Comparison of ENCODE assay signal across 10 cellular contexts in the genomic region with DNA sequence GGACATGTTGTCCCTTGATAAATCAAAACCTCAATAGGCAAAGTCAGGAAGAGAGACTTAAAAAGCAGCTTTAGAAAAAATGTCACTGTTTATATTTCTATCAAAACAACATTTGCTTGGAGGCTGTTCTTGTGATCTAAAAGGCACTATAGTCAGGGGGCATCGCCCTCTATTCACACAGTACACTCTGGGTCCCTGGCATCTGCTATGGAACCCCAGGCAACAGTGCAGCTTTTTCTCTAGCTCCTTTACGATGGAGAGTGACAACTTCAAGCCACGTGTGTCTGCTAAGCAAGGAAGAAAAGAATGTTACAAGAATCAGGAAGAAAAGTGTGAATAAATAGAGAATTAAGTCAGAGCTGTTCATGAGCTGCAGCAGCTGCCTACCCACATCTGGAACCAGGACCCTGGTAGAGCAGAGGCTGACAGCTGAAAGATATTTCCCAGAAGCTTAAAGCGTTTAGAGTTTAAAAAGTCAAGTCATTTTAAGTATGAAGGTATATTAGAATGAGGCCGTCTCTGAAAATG. TPM values are rescaled to one million over a fixed set of nuclear protein-coding genes. Genes with fewer than 3 reads are reported as not detected.
A peak's percentile ranks its signal among the peaks of the same experiment; 100 is the strongest.
DNase-seq lines count a peak whose midpoint lies in the region; ATAC-seq and TF ChIP-seq lines count a peak whose summit lies in the region.
"Had no signal": no experiment of that assay in that cellular context is flagged by ENCODE, and none has a peak within 500 bp of the region (broad histone marks: within the 10 kb centered on the region; RNA-seq: fewer than 3 reads in every experiment).

No MANE protein-coding gene starts in this region.

- H3K4me2 ChIP-seq in OCI-LY7 (ENCODE audit: low read length), result no peak overlapping the region

- no peak overlapping the region for H2AFZ ChIP-seq in OCI-LY7 (ENCODE audit: low read length)

- CTCF ChIA-PET in OCI-LY7 (lab: Charles Lee; ENCODE audit: unreplicated experiment), result no interaction called here

- WGBS in suprapubic skin, result 32% methylated on average over 5 of the region's 5 CpGs

- H3K4me1 ChIP-seq in colonic mucosa, result peaks cover 8% of the 10 kb centered on the region
- peaks cover 54% of the 10 kb centered on the region for H3K4me1 ChIP-seq in lower lobe of right lung
- H3K4me1 ChIP-seq in suprapubic skin, result peaks cover 93% of the 10 kb centered on the region
- no peaks in the 10 kb centered on the region for H3K4me1 ChIP-seq in OCI-LY7 (ENCODE audit: insufficient read depth, low read length, poor library complexity, severe bottlenecking)

- H3K9me3 ChIP-seq in colonic mucosa (no peaks in the 10 kb centered on the region), lower lobe of right lung (no peaks in the 10 kb centered on the region), suprapubic skin (no peaks in the 10 kb centered on the region), OCI-LY7 (ENCODE audit: low read length) (no peaks in the 10 kb centered on the region)

- H3K36me3 ChIP-seq in colonic mucosa (no peaks in the 10 kb centered on the region), lower lobe of right lung (peaks cover 5% of the 10 kb centered on the region), suprapubic skin (peaks cover 32% of the 10 kb centered on the region), OCI-LY7 (ENCODE audit: insufficient read depth, low read length) (no peaks in the 10 kb centered on the region)

- H4K20me1 ChIP-seq in OCI-LY7 (ENCODE audit: insufficient read depth, low read length), result no peaks in the 10 kb centered on the region

- H3K27ac ChIP-seq in colonic mucosa (peak overlapping the region; percentile 86), lower lobe of right lung (peak overlapping the region; percentile 50), suprapubic skin (peak overlapping the region; percentile 63), OCI-LY7 (ENCODE audit: low read depth, low read length, poor library complexity, severe bottlenecking) (no peak overlapping the region)

- POLR2A ChIA-PET in OCI-LY7 (lab: Charles Lee), result no interaction called here

- peak overlapping the region in 1 of 2 donors; percentile 84 for H3K9ac ChIP-seq in colonic mucosa (ENCODE audit: low read depth in 2 of 2, low read length in 2 of 2)

- TF ChIP-seq CTCF in colonic mucosa (IDR thresholded peaks at IDR 0.05), result no peak
- no peak for TF ChIP-seq CTCF in lower lobe of right lung (IDR thresholded peaks at IDR 0.05)
- TF ChIP-seq CTCF in suprapubic skin (IDR thresholded peaks at IDR 0.05), result no peak
- no peak for TF ChIP-seq CTCF in OCI-LY7 (conservative IDR thresholded peaks at IDR 0.05; ENCODE audit: low read length)

- BruUV-seq in OCI-LY7 (replicated peaks; lab: Mats Ljungman, UMichigan), result no TSS peak

- no peak overlapping the region for H3K4me3 ChIP-seq in colonic mucosa
- H3K4me3 ChIP-seq in lower lobe of right lung, result no peak overlapping the region
- H3K4me3 ChIP-seq in suprapubic skin, result no peak overlapping the region
- no peak overlapping the region for H3K4me3 ChIP-seq in OCI-LY7 (ENCODE audit: low read depth, low read length, poor library complexity, severe bottlenecking)

- no peaks in the 10 kb centered on the region for H3K79me2 ChIP-seq in OCI-LY7 (ENCODE audit: insufficient read depth, low read depth, low read length)

- TF ChIP-seq EP300 in suprapubic skin (IDR thresholded peaks at IDR 0.05), result no peak

- no peak for TF ChIP-seq POLR2A in suprapubic skin (IDR thresholded peaks at IDR 0.05)

- ATAC-seq in lower lobe of right lung (peak in 1 of 2 donors; percentile 12), GM19023 (IDR thresholded peaks at IDR 0.05; ENCODE audit: unreplicated experiment) (no peak)
- ATAC-seq: natural killer cell treated with Interleukin-12 subunit alpha and Interleukin-12 subunit beta and Interleukin-15 and Interleukin-18, amount 100 ng/mL, for 72 hours had no signal

- no peaks in the 10 kb centered on the region for H3K9me2 ChIP-seq in OCI-LY7 (ENCODE audit: insufficient read depth, low read length)

- DNase-seq in HCEC 1CT, result peak; percentile 29
- DNase-seq in colonic mucosa, result no peak
- DNase-seq in lower lobe of right lung, result no peak
- DNase-seq in suprapubic skin (ENCODE audit: low spot score in 2 of 2), result no peak
- DNase-seq in cerebellar nuclear complex (lab: John Stamatoyannopoulos, UW), result no peak
- no peak for DNase-seq in NCI-H1105 treated with DMSO at 0.1 percent for 48 hours (lab: John Stamatoyannopoulos, UW)
- DNase-seq in OCI-LY7 (ENCODE audit: low spot score), result no peak

- intact Hi-C loops in colonic mucosa (cut with DNase I), result no loop called here
- intact Hi-C loops in lower lobe of right lung (cut with DNase I), result no loop called here
- intact Hi-C loops in OCI-LY7 (cut with micrococcal nuclease; ENCODE audit: unreplicated experiment), result no loop called here

- H3K27me3 ChIP-seq in colonic mucosa (no peaks in the 10 kb centered on the region), lower lobe of right lung (ENCODE audit: low read depth) (no peaks in the 10 kb centered on the region), suprapubic skin (no peaks in the 10 kb centered on the region)

RNA-seq across cellular contexts. Expression of gene RND3, which starts 11.2 kb away (rescaled TPM):
- total RNA-seq in colonic mucosa, result 10 to 100 TPM; 26.8 to 57.1 TPM
- total RNA-seq in lower lobe of right lung, result 20.8 TPM
- 10 to 100 TPM; 45.7 to 65.3 (median 56.9) TPM for total RNA-seq in suprapubic skin
- total RNA-seq in OCI-LY7 (2014; rRNA removed; shearing (Covaris generic)), result not detected in 2 replicates
- total RNA-seq in OCI-LY7 (2022), result not detected in 2 replicates
- total RNA-seq: natural killer cell treated with Interleukin-12 subunit alpha and Interleukin-12 subunit beta and Interleukin-15 and Interleukin-18, amount 100 ng/mL, for 72 hours; T-helper 1 cell treated with Interleukin-12 subunit alpha and Interleukin-12 subunit beta and Interleukin-4 antibody, amounts not matched to agents 30 ng/mL and 1 ng/mL, for 36 hours had no signal

Comparison
In these comparisons a context has a peak if more than half of its experiments do, and no peak if none do; other contexts are left out.
1. RNA of gene RND3, which starts 11.2 kb away (total RNA-seq): 45.7 to 65.3 TPM in suprapubic skin, 26.8 to 57.1 TPM in colonic mucosa and 20.8 TPM in lower lobe of right lung (single experiment); not detected in OCI-LY7; every median in the first group is over 10 times any median in the second.